14 cellular contexts compared by ENCODE assay signal in the genomic region with DNA sequence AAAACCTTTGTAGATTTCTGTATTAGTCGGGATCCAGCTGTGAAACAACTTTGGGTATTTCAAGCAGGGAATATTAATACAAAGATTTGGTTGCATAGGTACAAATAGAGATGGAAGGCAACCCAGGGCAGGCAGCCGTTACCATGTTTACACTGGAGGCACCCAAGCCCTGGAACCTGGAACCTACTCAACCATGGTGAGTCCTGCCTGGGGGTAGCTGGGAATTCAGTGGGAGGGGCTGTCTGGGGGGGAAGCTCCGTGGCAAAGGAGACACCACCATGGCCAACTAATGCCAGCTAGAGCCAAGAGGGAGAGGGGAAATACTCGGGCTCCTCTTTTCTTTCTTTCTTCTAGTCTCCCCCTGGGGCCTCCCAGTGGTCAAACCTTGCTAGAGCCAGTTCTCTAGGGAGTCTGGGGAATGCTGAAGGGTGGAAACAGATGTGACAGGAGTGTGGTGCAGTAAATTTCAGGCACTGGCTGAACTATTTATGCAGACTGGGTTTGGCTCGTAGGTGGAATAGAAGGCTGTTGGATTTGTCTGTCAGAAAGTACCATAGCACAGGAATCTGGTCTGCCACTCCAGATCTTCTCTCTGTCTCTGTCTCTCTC.
DNase-seq lines count a peak whose midpoint lies in the region; TF ChIP-seq lines count a peak whose summit lies in the region.
"Had no signal": no experiment of that assay in that cellular context is flagged by ENCODE, and none has a peak within 500 bp of the region (broad histone marks: within the 10 kb centered on the region; RNA-seq: fewer than 3 reads in every experiment).

No MANE protein-coding gene starts in this region.

- H3K4me3 ChIP-seq in spleen: no peak overlapping the region
- H3K4me3 ChIP-seq: pancreas had no signal

- peaks cover 0 to 31% (median 0%) of the 10 kb centered on the region in 7 donors for H3K27me3 ChIP-seq in spleen (replicated peaks in 1 of 7)

- TF ChIP-seq POLR2A in spleen (IDR thresholded peaks at IDR 0.05): no peak

- WGBS in spleen, 5 donors: 40 to 62% (median 41%) methylated on average over 5 of the region's 5 CpGs

- no peaks in the 10 kb centered on the region for H3K36me3 ChIP-seq in spleen
- H3K36me3 ChIP-seq: pancreas had no signal

- H3K4me1 ChIP-seq in spleen: no peaks in the 10 kb centered on the region
- H3K4me1 ChIP-seq: pancreas had no signal

- no peak for TF ChIP-seq CTCF in VCaP (conservative IDR thresholded peaks at IDR 0.05)
- no peak for TF ChIP-seq CTCF in spleen (IDR thresholded peaks at IDR 0.05 in 8 of 11, conservative IDR thresholded peaks at IDR 0.05 in 3 of 11)

- DNase-seq in NCI-H748 (lab: John Stamatoyannopoulos, UW; ENCODE audit: unreplicated experiment) (peak; percentile 41), NCI-H748 treated with DMSO at 0.1 percent for 48 hours (lab: John Stamatoyannopoulos, UW) (no peak), HuH-7 (ENCODE audit: low spot score) (peak; percentile 15), renal cortical epithelial cell (ENCODE audit: low read depth) (peak; percentile 4), SHP77 (lab: John Stamatoyannopoulos, UW) (no peak), spleen (no peak)
- no peak for DNase-seq in stimulated activated CD4-positive, alpha-beta T cell treated with anti-CD3 and anti-CD28 coated beads, Interleukin-4, amount 100 ng/mL, for 4 hours
- DNase-seq: activated CD4-positive, alpha-beta memory T cell treated with anti-CD3 and anti-CD28 coated beads for 36 hours; EL; NCI-H2171 treated with DMSO at 0.1 percent for 48 hours; stimulated activated CD4-positive, alpha-beta T cell treated with anti-CD3 and anti-CD28 coated beads, Interleukin-15, amount 100 ng/mL, for 24 hours; T-helper 2 cell had no signal

- peak overlapping the region; percentile 66 for H3K27ac ChIP-seq in VCaP
- H3K27ac ChIP-seq in spleen: no peak overlapping the region
- H3K27ac ChIP-seq: pancreas had no signal

- H3K9me3 ChIP-seq in spleen: no peaks in the 10 kb centered on the region
- H3K9me3 ChIP-seq: pancreas had no signal

- intact Hi-C loops in spleen (cut with DNase I; ENCODE audit: low total_unique reads): no loop called here

Comparison
In these comparisons a context has a peak if more than half of its experiments do, and no peak if none do; other contexts are left out.
1. DNase-seq: peak in NCI-H748 (single experiment), HuH-7 (single experiment) and renal cortical epithelial cell (single experiment); none in NCI-H748 treated with DMSO at 0.1 percent for 48 hours (single experiment), SHP77 (0 of 2), spleen (single experiment) and stimulated activated CD4-positive, alpha-beta T cell treated with anti-CD3 and anti-CD28 coated beads, Interleukin-4, amount 100 ng/mL, for 4 hours (0 of 2).